ENCODE assay signal across 1 cellular context in the genomic region with DNA sequence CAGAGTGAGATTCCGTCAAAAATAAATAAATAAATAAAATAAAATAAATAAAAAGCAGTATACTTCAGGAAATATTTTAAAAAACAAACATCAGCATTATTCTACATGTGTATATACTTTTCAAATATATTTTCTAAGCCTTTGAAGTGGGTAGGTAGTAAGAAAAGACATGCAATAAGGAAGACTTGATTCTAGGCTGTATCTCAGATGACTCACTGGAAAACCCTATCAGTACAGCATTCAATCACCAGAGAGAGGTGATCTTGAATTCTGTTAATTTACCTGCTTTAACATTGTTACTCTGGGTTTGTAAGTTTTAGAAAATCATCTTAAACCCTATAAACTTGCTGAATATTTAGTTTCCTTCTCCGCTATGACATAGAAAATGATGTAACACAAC.
TF ChIP-seq lines count a peak whose summit lies in the region.

No MANE protein-coding gene starts in this region.

TF ChIP-seq in GM12878, 131 proteins besides CTCF, POLR2A, EP300 and RAD21:
- TF ChIP-seq TCF7 (IDR thresholded peaks at IDR 0.05; ENCODE audit: borderline replicate concordance) (no peak), JUNB (IDR thresholded peaks at IDR 0.05) (0 out of 2 replicates have a peak, but pooled peaks have one; percentile 8), CEBPB (IDR thresholded peaks at IDR 0.05; ENCODE audit: borderline replicate concordance in 1 of 2, low read depth in 2 of 2, low read length in 2 of 2) (no peak), MEF2A (IDR thresholded peaks at IDR 0.05; ENCODE audit: insufficient read depth, low read depth, low read length) (no peak), IKZF1 (conservative IDR thresholded peaks at IDR 0.05) (no peak)
TF ChIP-seq in GM12878: peak in this region for 1.
